8 cellular contexts compared by ENCODE assay signal in genomic region chr12:388012-388411, GRCh38. TPM values are rescaled to one million over a fixed set of nuclear protein-coding genes. Genes with fewer than 3 reads are reported as not detected.
DNase-seq lines count a peak whose midpoint lies in the region; ATAC-seq, FAIRE-seq and TF ChIP-seq lines count a peak whose summit lies in the region.

No MANE protein-coding gene starts in this region.

- intact Hi-C loops in GM12878 (cut with micrococcal nuclease; ENCODE audit: unreplicated experiment) (no loop called here), upper lobe of right lung (cut with DNase I) (no loop called here)

- H3K36me3 ChIP-seq in GM12878 (ENCODE audit: control insufficient read depth in 2 of 2, insufficient read depth in 2 of 2, low read length in 1 of 2) (peaks cover 3 to 12% of the 10 kb centered on the region in 2 experiments; a peak in 3 of 4 replicates), lung (ENCODE audit: control insufficient read depth in 2 of 2, insufficient read depth in 2 of 2, low read length in 2 of 2) (peaks cover 3 to 8% of the 10 kb centered on the region in 2 donors), upper lobe of right lung (peaks cover 18% of the 10 kb centered on the region)

- FAIRE-seq in GM12878 (lab: Jason Lieb, UNC) (peak; percentile 13), H54 (lab: Jason Lieb, UNC) (no peak)

- peaks cover 7% of the 10 kb centered on the region for H3K27me3 Mint-ChIP-seq in activated naive CD4-positive, alpha-beta T cell treated with anti-CD3 and anti-CD28 coated beads, Interleukin-2, amount 10 ng/mL, durations not matched to agents 7 days and 5 days

- DNase-seq in activated naive CD4-positive, alpha-beta T cell treated with anti-CD3 and anti-CD28 coated beads, Interleukin-2, amount 10 ng/mL, durations not matched to agents 7 days and 5 days = no peak
- DNase-seq in activated naive CD4-positive, alpha-beta T cell (lab: John Stamatoyannopoulos, UW) = no peak
- DNase-seq in GM12878 (ENCODE audit: low read depth, low spot score) (no peak), lung (ENCODE audit: low spot score) (no peak), upper lobe of right lung (no peak), nucleus accumbens (lab: John Stamatoyannopoulos, UW) (no peak), H54 (ENCODE audit: insufficient read length, low spot score) (no peak)

- H3K9me3 Mint-ChIP-seq in activated naive CD4-positive, alpha-beta T cell treated with anti-CD3 and anti-CD28 coated beads, Interleukin-2, amount 10 ng/mL, durations not matched to agents 7 days and 5 days = no peaks in the 10 kb centered on the region

- peaks cover 37% of the 10 kb centered on the region for H3K36me3 Mint-ChIP-seq in activated naive CD4-positive, alpha-beta T cell treated with anti-CD3 and anti-CD28 coated beads, Interleukin-2, amount 10 ng/mL, durations not matched to agents 7 days and 5 days

- POLR2A ChIA-PET in GM12878 (lab: Charles Lee) = interaction anchor here (0.6 to 2.5 kb wide), 3 partner anchors 10 to 1033 kb away, joined by 3 to 23 read pairs (median 4); partner anchors contain the start of gene CCDC77

- H4K20me1 ChIP-seq in GM12878 (ENCODE audit: control insufficient read depth, insufficient read depth) = 0 out of 2 replicates have a peak, but pooled peaks cover 3% of the 10 kb centered on the region

- peak overlapping the region; percentile 76 for H3K9ac ChIP-seq in GM12878 (ENCODE audit: control insufficient read depth, insufficient read depth, low read length)

- SMC1A ChIA-PET in GM12878 (lab: Charles Lee; ENCODE audit: uncharacterized antibody, unreplicated experiment) = no interaction called here

- TF ChIP-seq CTCF in GM12878 (IDR thresholded peaks at IDR 0.05 in 2 of 3, conservative IDR thresholded peaks at IDR 0.05 in 1 of 3; ENCODE audit: control insufficient read depth in 2 of 3, extremely low read depth in 1 of 3, insufficient read depth in 1 of 3, low read depth in 3 of 3, low read length in 3 of 3) = no peak
- TF ChIP-seq CTCF in lung (IDR thresholded peaks at IDR 0.05; ENCODE audit: control extremely low read depth, extremely low read depth) = no peak
- no peak for TF ChIP-seq CTCF in upper lobe of right lung (IDR thresholded peaks at IDR 0.05)

- RAD21 ChIA-PET in GM12878 (lab: Charles Lee; ENCODE audit: unreplicated experiment) = interaction anchor here (1.6 kb wide), 1 partner anchor 13 kb away, joined by 5 read pairs; the partner anchor contains the start of gene CCDC77

- H3K4me1 Mint-ChIP-seq in activated naive CD4-positive, alpha-beta T cell treated with anti-CD3 and anti-CD28 coated beads, Interleukin-2, amount 10 ng/mL, durations not matched to agents 7 days and 5 days = peaks cover 45% of the 10 kb centered on the region

- TF ChIP-seq POLR2A in GM12878 (IDR thresholded peaks at IDR 0.05; ENCODE audit: low read depth, low read length) (no peak), H54 (IDR thresholded peaks at IDR 0.05; ENCODE audit: low read depth, low read length) (no peak)

- H3K79me2 ChIP-seq in GM12878 (ENCODE audit: control insufficient read depth, insufficient read depth, low read length) = peaks cover 54% of the 10 kb centered on the region

- TF ChIP-seq RAD21 in GM12878 (IDR thresholded peaks at IDR 0.05; ENCODE audit: insufficient read depth, low read depth, low read length) = no peak

- no peak for ATAC-seq in GM12878
- ATAC-seq in lung (ENCODE audit: insufficient read depth, low FRiP score) = no peak
- ATAC-seq in upper lobe of right lung = no peak
- no peak for ATAC-seq in GM18861 (IDR thresholded peaks at IDR 0.05; ENCODE audit: unreplicated experiment)

- CTCF ChIA-PET in activated naive CD4-positive, alpha-beta T cell treated with anti-CD3 and anti-CD28 coated beads, Interleukin-2, amount 10 ng/mL, durations not matched to agents 7 days and 5 days (lab: Charles Lee) = no interaction called here
- CTCF ChIA-PET in GM12878 (lab: Yijun Ruan, JAX) = interaction anchor here (1.7 kb wide), 1 partner anchor 65 kb away, joined by 4 read pairs; no protein-coding TSS in a partner anchor

- H3K27ac Mint-ChIP-seq in activated naive CD4-positive, alpha-beta T cell treated with anti-CD3 and anti-CD28 coated beads, Interleukin-2, amount 10 ng/mL, durations not matched to agents 7 days and 5 days = peak overlapping the region; percentile 99

- H3K27ac ChIP-seq in GM12878 (ENCODE audit: control insufficient read depth, insufficient read depth) (peak overlapping the region; percentile 87), lung (ENCODE audit: low read depth in 1 of 2, low read length in 1 of 2) (peak overlapping the region; percentile 21 to 95), upper lobe of right lung (peak overlapping the region; percentile 94)

- H3K4me3 ChIP-seq in GM12878 (peak overlapping the region; percentile 85), lung (peak overlapping the region; percentile 85), upper lobe of right lung (peak overlapping the region; percentile 86)

- in situ Hi-C loops in GM12878 (cut with MboI) = no loop called here

- H3K27me3 ChIP-seq in GM12878 (replicated peaks in 1 of 2; ENCODE audit: control insufficient read depth in 2 of 2, insufficient read depth in 2 of 2, low read length in 1 of 2) (no peaks in the 10 kb centered on the region), lung (ENCODE audit: control insufficient read depth, insufficient read depth) (no peaks in the 10 kb centered on the region), upper lobe of right lung (no peaks in the 10 kb centered on the region)

- no TSS peak for BruUV-seq in GM12878 (replicated peaks; lab: Mats Ljungman, UMichigan)

- no peak for TF ChIP-seq EP300 in GM12878 (IDR thresholded peaks at IDR 0.05; ENCODE audit: borderline replicate concordance in 1 of 2, control insufficient read depth in 1 of 2, low read depth in 2 of 2, low read length in 2 of 2)

- H3K4me1 ChIP-seq in GM12878 (ENCODE audit: control insufficient read depth, insufficient read depth, low read length) (no peaks in the 10 kb centered on the region), lung (ENCODE audit: control insufficient read depth in 2 of 2, insufficient read depth in 2 of 2, low read length in 2 of 2) (peaks cover 2 to 11% of the 10 kb centered on the region in 2 donors), upper lobe of right lung (peaks cover 25% of the 10 kb centered on the region)

- H2AFZ ChIP-seq in GM12878 (ENCODE audit: control insufficient read depth, low read depth, low read length) = no peak overlapping the region

- H3K4me2 ChIP-seq in GM12878 (ENCODE audit: control insufficient read depth, insufficient read depth) = peak overlapping the region; percentile 91

- H3K9me3 ChIP-seq in GM12878 (replicated peaks; ENCODE audit: control insufficient read depth, insufficient read depth, low read length) (no peaks in the 10 kb centered on the region), lung (ENCODE audit: control insufficient read depth in 2 of 2, insufficient read depth in 1 of 2, low read length in 1 of 2) (no peaks in the 10 kb centered on the region), upper lobe of right lung (no peaks in the 10 kb centered on the region)

- WGBS in GM12878 (ENCODE audit: insufficient coverage, insufficient replicate concordance, low lambda C conversion rate, missing lambda C conversion rate) = 0% methylated on average over 2 of the region's 2 CpGs
- 0% methylated on average over 2 of the region's 2 CpGs for WGBS in lung, 2 donors

- peak overlapping the region; percentile 95 for H3K4me3 Mint-ChIP-seq in activated naive CD4-positive, alpha-beta T cell treated with anti-CD3 and anti-CD28 coated beads, Interleukin-2, amount 10 ng/mL, durations not matched to agents 7 days and 5 days

RNA-seq across cellular contexts. Expression of gene KDM5A, which starts 1.1 kb away (rescaled TPM):
- 188 and 189 TPM in 2 replicates for total RNA-seq in GM12878 (2013; cell fraction: nucleolus; rRNA removed)
- total RNA-seq in GM12878 (2014; rRNA removed) = 28.6 and 30.4 TPM in 2 replicates
- total RNA-seq in GM12878 (2014; rRNA removed; fragmentation: Illumina TruSeq; extraction: Trizol) = 36.4 and 37.7 TPM in 2 replicates
- 54.3 and 59.9 TPM in 2 replicates for total RNA-seq in GM12878 (2021)
- 20.8 TPM for polyA plus RNA-seq in GM12878 (2011; ENCODE audit: low read depth)
- 26.7 and 28.1 TPM in 2 replicates for polyA plus RNA-seq in GM12878 (2011; rRNA removed)
- 23.5 and 25.5 TPM in 2 replicates for polyA plus RNA-seq in GM12878 (2011; cell fraction: cytosol; rRNA removed)
- polyA plus RNA-seq in GM12878 (2011; cell fraction: nucleus; rRNA removed) = 29.6 and 30.0 TPM in 2 replicates
- 18.8 and 21.5 TPM in 2 replicates for polyA plus RNA-seq in GM12878 (2012)
- polyA plus RNA-seq in GM12878 (2014; fragmentation: Illumina TruSeq; extraction: Trizol) = 20.5 and 33.7 TPM in 2 replicates
- 10 to 100 TPM in 1 of 2 experiments, 1 to 10 TPM in 1; 9.0 to 10.5 TPM for polyA plus RNA-seq in GM12878 (2014; fragmentation: Nextera tagmentation; extraction: Ambion mirVana)
- polyA plus RNA-seq in GM12878 (2014; rRNA removed) = 14.8 and 16.3 TPM in 2 replicates
- 10 to 100 TPM; 35.2 to 40.0 TPM for polyA plus RNA-seq in GM12878 (2016; fragmentation: Nextera tagmentation; extraction: Ambion mirVana)
- polyA minus RNA-seq in GM12878 (2011; rRNA and poly(A)+ RNA removed) = 120 and 139 TPM in 2 replicates
- polyA minus RNA-seq in GM12878 (2011; cell fraction: cytosol; rRNA and poly(A)+ RNA removed) = 33.3 and 46.4 TPM in 2 replicates
- 73.5 and 96.5 TPM in 2 replicates for polyA minus RNA-seq in GM12878 (2011; cell fraction: nucleus; rRNA and poly(A)+ RNA removed)
- total RNA-seq in lung = 100 to 1,000 TPM in 1 of 2 donors, 10 to 100 TPM in 1; 60.7 to 101 TPM
- 10 to 100 TPM in 1 of 2 donors, 1 to 10 TPM in 1; 6.2 to 11.6 TPM for polyA plus RNA-seq in lung
- 72.0 TPM for total RNA-seq in upper lobe of right lung

RNA-seq across cellular contexts. Expression of gene CCDC77, which starts 13.4 kb away (rescaled TPM):
- 35.7 and 37.4 TPM in 2 replicates for total RNA-seq in GM12878 (2013; cell fraction: nucleolus; rRNA removed)
- total RNA-seq in GM12878 (2014; rRNA removed) (12.4 and 14.5 TPM in 2 replicates), GM12878 (2014; rRNA removed; fragmentation: Illumina TruSeq; extraction: Trizol) (18.9 and 21.5 TPM in 2 replicates), GM12878 (2021) (11.2 and 12.0 TPM in 2 replicates), lung (10 to 100 TPM in 1 of 2 donors, 1 to 10 TPM in 1; 5.6 to 20.6 TPM), upper lobe of right lung (5.7 TPM)
- polyA plus RNA-seq in GM12878 (2011; ENCODE audit: low read depth) = 3.6 TPM
- polyA plus RNA-seq in GM12878 (2011; rRNA removed) (16.5 and 22.2 TPM in 2 replicates), GM12878 (2014; fragmentation: Illumina TruSeq; extraction: Trizol) (20.6 and 22.5 TPM in 2 replicates), GM12878 (2014; fragmentation: Nextera tagmentation; extraction: Ambion mirVana) (1 to 10 TPM; 8.8 to 9.9 TPM), GM12878 (2014; rRNA removed) (11.7 and 15.4 TPM in 2 replicates), GM12878 (2016; fragmentation: Nextera tagmentation; extraction: Ambion mirVana) (10 to 100 TPM; 16.3 to 17.7 TPM), lung (1 to 10 TPM; 3.2 to 4.5 TPM)
- 5.7 and 7.3 TPM in 2 replicates for polyA plus RNA-seq in GM12878 (2011; cell fraction: cytosol; rRNA removed)
- polyA plus RNA-seq in GM12878 (2011; cell fraction: nucleus; rRNA removed) = 10.5 and 19.9 TPM in 2 replicates
- polyA plus RNA-seq in GM12878 (2012) = 4.7 and 8.9 TPM in 2 replicates
- polyA minus RNA-seq in GM12878 (2011; rRNA and poly(A)+ RNA removed) = 9.4 and 11.2 TPM in 2 replicates
- 4.8 and 9.6 TPM in 2 replicates for polyA minus RNA-seq in GM12878 (2011; cell fraction: cytosol; rRNA and poly(A)+ RNA removed)
- 5.7 and 9.1 TPM in 2 replicates for polyA minus RNA-seq in GM12878 (2011; cell fraction: nucleus; rRNA and poly(A)+ RNA removed)
